Comparison of ENCODE assay signal across 11 cellular contexts in genomic region chr2:54618646-54619565, GRCh38.
A peak's percentile ranks its signal among the peaks of the same experiment; 100 is the strongest.
DNase-seq lines count a peak whose midpoint lies in the region; ATAC-seq and TF ChIP-seq lines count a peak whose summit lies in the region.
"Had no signal": no experiment of that assay in that cellular context is flagged by ENCODE, and none has a peak within 500 bp of the region (broad histone marks: within the 10 kb centered on the region; RNA-seq: fewer than 3 reads in every experiment).

No MANE protein-coding gene starts in this region.

- peaks cover 2 to 19% (median 11%) of the 10 kb centered on the region in 4 donors for H3K4me1 ChIP-seq in transverse colon

- no peak for DNase-seq in activated naive CD4-positive, alpha-beta T cell treated with anti-CD3 and anti-CD28 coated beads for 36 hours
- DNase-seq in activated naive CD4-positive, alpha-beta T cell (lab: John Stamatoyannopoulos, UW): no peak
- DNase-seq in caudate nucleus (lab: John Stamatoyannopoulos, UW) (no peak), memory B cell (ENCODE audit: low spot score in 2 of 2) (no peak), transverse colon (no peak), ureter (ENCODE audit: low spot score) (no peak)
- DNase-seq in stimulated activated CD4-positive, alpha-beta T cell treated with anti-CD3 and anti-CD28 coated beads, Interleukin-12 subunit alpha, Interleukin-12 subunit beta, amount 100 ng/mL, for 4 hours: no peak
- DNase-seq: AML-193, GM23248 had no signal

- TF ChIP-seq EP300 in transverse colon (IDR thresholded peaks at IDR 0.05; ENCODE audit: low read depth): no peak

- H3K27ac ChIP-seq in caudate nucleus (ENCODE audit: low read depth, low read length) (peak overlapping the region; percentile 14), transverse colon (peak overlapping the region; percentile 2 to 61 (median 30))
- H3K27ac ChIP-seq: GM23248 had no signal

- CTCF ChIA-PET in activated naive CD4-positive, alpha-beta T cell treated with anti-CD3 and anti-CD28 coated beads for 36 hours (lab: Charles Lee): interaction anchor here (0.9 to 1.5 kb wide), 3 partner anchors 39 to 95 kb away, joined by 3 to 5 read pairs (median 4); no protein-coding TSS in a partner anchor

- no peak for TF ChIP-seq CTCF in transverse colon (IDR thresholded peaks at IDR 0.05)

- WGBS in transverse colon (ENCODE audit: low coverage in 1 of 2), 2 donors: 60 to 68% methylated on average over 5 of the region's 5 CpGs

- TF ChIP-seq POLR2A in transverse colon (IDR thresholded peaks at IDR 0.05): no peak

- peaks cover 29% of the 10 kb centered on the region for H3K4me1 Mint-ChIP-seq in activated naive CD4-positive, alpha-beta T cell treated with anti-CD3 and anti-CD28 coated beads for 36 hours (ENCODE audit: low read depth)
- H3K4me1 Mint-ChIP-seq in memory B cell: peaks cover 19% of the 10 kb centered on the region

- in situ Hi-C loops in transverse colon (cut with MboI; ENCODE audit: low pct_ligation_motif_present in 1 of 4, low pct_unique_long_range_greater_than_20kb in 1 of 4, low sequenced_read_pairs in 3 of 4): no loop called here

- H3K9me3 Mint-ChIP-seq in activated naive CD4-positive, alpha-beta T cell treated with anti-CD3 and anti-CD28 coated beads for 36 hours: no peaks in the 10 kb centered on the region
- no peaks in the 10 kb centered on the region for H3K9me3 Mint-ChIP-seq in memory B cell
- H3K9me3 Mint-ChIP-seq: central memory CD8-positive, alpha-beta T cell had no signal

- H3K4me3 Mint-ChIP-seq in activated naive CD4-positive, alpha-beta T cell treated with anti-CD3 and anti-CD28 coated beads for 36 hours: no peak overlapping the region
- H3K4me3 Mint-ChIP-seq in memory B cell: no peak overlapping the region
- H3K4me3 Mint-ChIP-seq: central memory CD8-positive, alpha-beta T cell had no signal

- H3K36me3 Mint-ChIP-seq in activated naive CD4-positive, alpha-beta T cell treated with anti-CD3 and anti-CD28 coated beads for 36 hours (ENCODE audit: low read depth): peaks cover 46% of the 10 kb centered on the region
- peaks cover 54% of the 10 kb centered on the region for H3K36me3 Mint-ChIP-seq in memory B cell

- H3K36me3 ChIP-seq in transverse colon: peaks cover 0 to 49% (median 8%) of the 10 kb centered on the region in 4 donors

- no peak for ATAC-seq in memory B cell (ENCODE audit: low read depth)
- no peak for ATAC-seq in HG02970 (IDR thresholded peaks at IDR 0.05; ENCODE audit: low FRiP score, unreplicated experiment)

- no peaks in the 10 kb centered on the region for H3K27me3 ChIP-seq in transverse colon

- intact Hi-C loops in activated naive CD4-positive, alpha-beta T cell treated with anti-CD3 and anti-CD28 coated beads for 36 hours (cut with micrococcal nuclease): no loop called here
- intact Hi-C loops in transverse colon (cut with DNase I; ENCODE audit: low total_unique reads): no loop called here

- H3K27ac Mint-ChIP-seq in activated naive CD4-positive, alpha-beta T cell treated with anti-CD3 and anti-CD28 coated beads for 36 hours: peak overlapping the region; percentile 37
- H3K27ac Mint-ChIP-seq in memory B cell: peak overlapping the region; percentile 31

- H3K27me3 Mint-ChIP-seq in activated naive CD4-positive, alpha-beta T cell treated with anti-CD3 and anti-CD28 coated beads for 36 hours (ENCODE audit: low read depth): no peaks in the 10 kb centered on the region
- H3K27me3 Mint-ChIP-seq in memory B cell: no peaks in the 10 kb centered on the region
- H3K27me3 Mint-ChIP-seq: central memory CD8-positive, alpha-beta T cell had no signal

- no peaks in the 10 kb centered on the region for H3K9me3 ChIP-seq in transverse colon

- no peak overlapping the region for H3K4me3 ChIP-seq in transverse colon
- H3K4me3 ChIP-seq: GM23248 had no signal
